In the genomic region with DNA sequence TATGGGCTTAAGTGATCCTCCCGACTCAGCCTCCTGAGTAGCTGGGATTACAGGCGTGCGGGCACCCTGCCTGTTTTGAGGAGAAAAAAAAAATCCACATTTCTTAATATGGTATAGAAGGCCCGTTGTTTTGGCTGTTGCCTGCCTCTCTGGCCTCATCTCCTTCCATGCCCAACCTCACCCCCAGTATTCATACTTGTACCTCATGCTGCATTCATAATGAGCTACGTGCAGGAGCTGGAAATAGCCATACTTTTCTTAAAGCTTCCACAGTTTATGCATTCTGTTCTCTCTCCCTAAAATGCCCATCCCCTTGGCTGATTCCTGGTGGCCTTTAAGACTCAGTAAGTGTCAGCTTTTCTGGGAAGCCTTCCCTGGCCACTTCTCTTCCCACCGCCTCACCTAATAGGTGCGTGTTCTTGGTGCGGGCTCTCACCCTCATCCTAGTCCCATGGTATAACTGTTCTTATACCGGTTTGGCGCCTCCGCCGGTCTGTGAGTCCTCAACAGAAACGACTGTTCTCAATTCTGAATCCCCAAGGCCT, we compare ENCODE assay signal across 10 cellular contexts. TPM values are rescaled to one million over a fixed set of nuclear protein-coding genes. Genes with fewer than 3 reads are reported as not detected.
DNase-seq lines count a peak whose midpoint lies in the region; ATAC-seq, FAIRE-seq and TF ChIP-seq lines count a peak whose summit lies in the region.
"Had no signal": no experiment of that assay in that cellular context is flagged by ENCODE, and none has a peak within 500 bp of the region (broad histone marks: within the 10 kb centered on the region; RNA-seq: fewer than 3 reads in every experiment).

No MANE protein-coding gene starts in this region.

- POLR2A ChIA-PET in CD8-positive, alpha-beta T cell (lab: Charles Lee) = interaction anchor here (0.7 to 2.3 kb wide), 7 partner anchors 23 to 43 kb away, joined by 3 to 8 read pairs (median 5); a partner anchor contains a TSS
- POLR2A ChIA-PET in H1 (lab: Charles Lee; ENCODE audit: partially characterized antibody) = interaction anchor here (0.7 to 14.9 kb wide), 16 partner anchors 11 to 153 kb away, joined by 3 to 158 read pairs (median 4); a partner anchor contains a TSS

- no peak; a peak in 1 of 3 replicates for TF ChIP-seq POLR2A in H1 (IDR thresholded peaks at IDR 0.05; ENCODE audit: control extremely low read depth in 1 of 2, low read depth in 2 of 2, low read length in 2 of 2)

- no peak overlapping the region for H3K56ac ChIP-seq in H1 (replicated peaks; ENCODE audit: insufficient read length, low read depth, low read length)

- no peak for TF ChIP-seq EP300 in H1 (IDR thresholded peaks at IDR 0.05; ENCODE audit: borderline replicate concordance in 1 of 2, low read depth in 2 of 2, low read length in 2 of 2)

- H3K18ac ChIP-seq in H1 (ENCODE audit: extremely low read depth, low read length) = no peak overlapping the region

- H2AK5ac ChIP-seq in H1 (ENCODE audit: low read depth, low read length) = no peak overlapping the region

- peak overlapping the region; percentile 63 for H3K4me2 ChIP-seq in Loucy (ENCODE audit: low read depth, low read length, poor library complexity, severe bottlenecking)
- H3K4me2 ChIP-seq in H1 (ENCODE audit: insufficient read depth in 1 of 2, low read depth in 2 of 2, low read length in 2 of 2) = peak overlapping the region; percentile 84 to 90; a peak in 2 of 4 replicates

- H3K36me3 Mint-ChIP-seq in CD8-positive, alpha-beta T cell = no peaks in the 10 kb centered on the region

- no peak overlapping the region for H3K27ac ChIP-seq in CD8-positive, alpha-beta T cell (ENCODE audit: low read depth, low read length)
- H3K27ac ChIP-seq in H1 (ENCODE audit: low read depth, low read length) = no peak overlapping the region
- H3K27ac ChIP-seq in WERI-Rb-1 = no peak overlapping the region

- ATAC-seq in CD8-positive, alpha-beta T cell = no peak
- ATAC-seq in esophagus mucosa = no peak

- H3K9me2 ChIP-seq in Loucy (replicated peaks; ENCODE audit: low read depth, low read length) = no peaks in the 10 kb centered on the region

- TF ChIP-seq CTCF in CD8-positive, alpha-beta T cell (IDR thresholded peaks at IDR 0.05) = no peak
- TF ChIP-seq CTCF in Loucy (conservative IDR thresholded peaks at IDR 0.05; ENCODE audit: low read length) = no peak
- TF ChIP-seq CTCF in H1 (IDR thresholded peaks at IDR 0.05; ENCODE audit: control extremely low read depth in 1 of 3, insufficient read depth in 1 of 3, low read depth in 1 of 3, low read length in 3 of 3) = peak in 1 of 3 experiments; percentile 13; a peak in 1 of 4 replicates
- TF ChIP-seq CTCF in WERI-Rb-1 (IDR thresholded peaks at IDR 0.05; ENCODE audit: low read depth, low read length) = no peak

- H2BK20ac ChIP-seq in H1 (ENCODE audit: low read length) = no peak overlapping the region

- no peaks in the 10 kb centered on the region for H3K27me3 Mint-ChIP-seq in CD8-positive, alpha-beta T cell (ENCODE audit: low read depth)

- H3K4ac ChIP-seq in H1 (replicated peaks; ENCODE audit: insufficient read length, low read depth, low read length) = no peak overlapping the region

- H3K9ac ChIP-seq in Loucy (ENCODE audit: low read depth, low read length, poor library complexity, severe bottlenecking) (no peak overlapping the region), H1 (replicated peaks in 1 of 4; ENCODE audit: extremely low read depth in 1 of 4, low read depth in 3 of 4, low read length in 3 of 4) (no peak overlapping the region)

- no peaks in the 10 kb centered on the region for H3K36me3 ChIP-seq in CD8-positive, alpha-beta T cell (ENCODE audit: insufficient read depth, low read length)
- H3K36me3 ChIP-seq in Loucy (ENCODE audit: insufficient read depth, low read length) = peaks cover 6% of the 10 kb centered on the region; the same call in 1 of the 2 replicates
- H3K36me3 ChIP-seq in H1 (ENCODE audit: control insufficient read depth in 2 of 4, insufficient read depth in 4 of 4, low read length in 3 of 4) = peaks cover under 1 to 5% (median 4%) of the 10 kb centered on the region in 4 experiments; a peak in 4 of 8 replicates
- peaks cover 12% of the 10 kb centered on the region for H3K36me3 ChIP-seq in WERI-Rb-1

- H3F3A ChIP-seq in Loucy (ENCODE audit: low read depth) = no peaks in the 10 kb centered on the region

- 0 out of 2 replicates have a peak overlapping the region, but pooled peaks have one; percentile 11 for H2BK15ac ChIP-seq in H1 (ENCODE audit: low read length)

- H2BK12ac ChIP-seq in H1 (ENCODE audit: low read depth, low read length) = no peak overlapping the region

- H3K4me1 Mint-ChIP-seq in CD8-positive, alpha-beta T cell (ENCODE audit: low read depth) = peaks cover 19% of the 10 kb centered on the region

- 72% methylated on average over 13 of the region's 13 CpGs; no CpG with 5 or more reads in 1 of the 2 experiments for WGBS in H1 (ENCODE audit: extremely low coverage in 1 of 2, insufficient coverage in 1 of 2, insufficient read length in 1 of 2, insufficient replicate concordance in 2 of 2, low coverage in 1 of 2, low lambda C conversion rate in 2 of 2, missing lambda C conversion rate in 1 of 2), 2 experiments

- CTCF ChIA-PET in CD8-positive, alpha-beta T cell (lab: Charles Lee) = interaction anchor here (0.6 to 14.5 kb wide), 8 partner anchors 9 to 78 kb away, joined by 3 to 193 read pairs (median 4); a partner anchor contains a TSS
- CTCF ChIA-PET in H1 (lab: Charles Lee; ENCODE audit: partially characterized antibody) = interaction anchor here (0.7 to 14.1 kb wide), 18 partner anchors 9 to 449 kb away, joined by 3 to 347 read pairs (median 4); a partner anchor contains a TSS

- H3K79me2 ChIP-seq in Loucy (ENCODE audit: insufficient read depth, low read length) (no peaks in the 10 kb centered on the region), H1 (ENCODE audit: control insufficient read depth in 1 of 2, insufficient read depth in 2 of 2, low read length in 2 of 2) (peaks cover 0 to 21% of the 10 kb centered on the region in 2 experiments; a peak in 2 of 4 replicates)

- H3K4me3 ChIP-seq in CD8-positive, alpha-beta T cell (ENCODE audit: low read depth, low read length) = no peak overlapping the region
- H3K4me3 ChIP-seq in Loucy (ENCODE audit: low read length, poor library complexity, severe bottlenecking) (no peak overlapping the region), H1 (ENCODE audit: extremely low read depth in 1 of 4, insufficient read depth in 2 of 4, low read depth in 3 of 4, low read length in 4 of 4) (peak overlapping the region in 1 of 4 experiments; percentile 99; a peak in 3 of 8 replicates), WERI-Rb-1 (ENCODE audit: low read depth, low read length) (no peak overlapping the region)

- no peak overlapping the region for H4K5ac ChIP-seq in H1 (ENCODE audit: insufficient read length, low read depth, low read length)

- no peak; a peak in 1 of 4 replicates for TF ChIP-seq RAD21 in H1 (IDR thresholded peaks at IDR 0.05 in 1 of 2, conservative IDR thresholded peaks at IDR 0.05 in 1 of 2; ENCODE audit: low read depth in 2 of 2, low read length in 2 of 2)

- no peak for DNase-seq in CD8-positive, alpha-beta T cell
- DNase-seq in H1 (ENCODE audit: low read depth in 1 of 2, low spot score in 2 of 2) = no peak
- peak; percentile 68 for DNase-seq in posterior vena cava (ENCODE audit: low spot score)
- no peak for DNase-seq in WERI-Rb-1
- DNase-seq in NCI-H526 treated with DMSO at 0.1 percent for 48 hours (lab: John Stamatoyannopoulos, UW) = no peak
- DNase-seq in DMS 273 treated with DMSO at 0.1 percent for 48 hours (lab: John Stamatoyannopoulos, UW) = no peak

- peak overlapping the region; percentile 84 for H3K4me3 Mint-ChIP-seq in CD8-positive, alpha-beta T cell

- peaks cover 2% of the 10 kb centered on the region; the same call in 1 of the 2 replicates for H3K79me1 ChIP-seq in H1 (ENCODE audit: low read depth, low read length)

- H4K91ac ChIP-seq in H1 (replicated peaks; ENCODE audit: insufficient read length, low read length) = no peak overlapping the region

- no peak overlapping the region for H3K27ac Mint-ChIP-seq in CD8-positive, alpha-beta T cell

- no peak overlapping the region for H4K8ac ChIP-seq in H1 (ENCODE audit: extremely low read depth, insufficient read depth, low read length)

- no peak overlapping the region for H2BK120ac ChIP-seq in H1 (replicated peaks; ENCODE audit: low read depth, low read length)

- H3K9me3 Mint-ChIP-seq in CD8-positive, alpha-beta T cell = no peaks in the 10 kb centered on the region

- H2AFZ ChIP-seq in Loucy (ENCODE audit: low read length) (no peak overlapping the region), H1 (ENCODE audit: low read length) (no peak overlapping the region)

- H3K27me3 ChIP-seq in CD8-positive, alpha-beta T cell (ENCODE audit: insufficient read depth, low read length) = no peaks in the 10 kb centered on the region
- H3K27me3 ChIP-seq in Loucy (ENCODE audit: insufficient read depth, low read length, poor library complexity, severe bottlenecking) = no peaks in the 10 kb centered on the region
- H3K27me3 ChIP-seq in H1 (replicated peaks in 1 of 4; ENCODE audit: control insufficient read depth in 3 of 4, extremely low read depth in 1 of 4, insufficient read depth in 3 of 4, low read length in 3 of 4) = no peaks in the 10 kb centered on the region
- H3K27me3 ChIP-seq in WERI-Rb-1 (ENCODE audit: insufficient read depth, low read depth, severe bottlenecking) = no peaks in the 10 kb centered on the region
- H3K27me3 ChIP-seq: right lobe of liver had no signal

- peaks cover 9% of the 10 kb centered on the region for H3K4me1 ChIP-seq in CD8-positive, alpha-beta T cell (ENCODE audit: insufficient read depth, low read length)
- H3K4me1 ChIP-seq in Loucy (ENCODE audit: insufficient read depth, low read length, poor library complexity, severe bottlenecking) (peaks cover 8% of the 10 kb centered on the region), H1 (replicated peaks in 1 of 4; ENCODE audit: control insufficient read depth in 3 of 4, insufficient read depth in 4 of 4, low read length in 3 of 4) (peaks cover 6 to 15% (median 8%) of the 10 kb centered on the region in 4 experiments; a peak in 6 of 7 replicates)

- no peak overlapping the region for H2BK5ac ChIP-seq in H1 (ENCODE audit: low read depth, low read length)

- H4K20me1 ChIP-seq in Loucy (ENCODE audit: insufficient read depth, low read length, poor library complexity, severe bottlenecking) (no peaks in the 10 kb centered on the region), H1 (replicated peaks in 1 of 2; ENCODE audit: control insufficient read depth in 1 of 2, insufficient read depth in 2 of 2, low read length in 2 of 2) (peaks cover 5 to 6% of the 10 kb centered on the region in 2 experiments)

- H3K9me3 ChIP-seq in CD8-positive, alpha-beta T cell (ENCODE audit: low read length) = no peaks in the 10 kb centered on the region
- H3K9me3 ChIP-seq in Loucy (ENCODE audit: insufficient read depth, low read depth, low read length) = no peaks in the 10 kb centered on the region
- H3K9me3 ChIP-seq in H1 (ENCODE audit: insufficient read depth in 2 of 2, low read depth in 1 of 2, low read length in 1 of 2) = no peaks in the 10 kb centered on the region
- no peaks in the 10 kb centered on the region for H3K9me3 ChIP-seq in WERI-Rb-1 (ENCODE audit: severe bottlenecking)
- H3K9me3 ChIP-seq: right lobe of liver had no signal

- no peak overlapping the region for H3K14ac ChIP-seq in H1 (ENCODE audit: insufficient read length)

- no peak overlapping the region for H3K23ac ChIP-seq in H1 (ENCODE audit: insufficient read length)

- intact Hi-C loops in CD8-positive, alpha-beta T cell (cut with DNase I, micrococcal nuclease) = no loop called here
- intact Hi-C loops in posterior vena cava (cut with DNase I) = loop anchor here in 1 of 2 donors (2.0 kb wide), 1 partner anchor 31 kb away; no protein-coding TSS in a partner anchor

- peaks cover 12% of the 10 kb centered on the region for H3K23me2 ChIP-seq in H1 (ENCODE audit: low read depth, low read length)

- FAIRE-seq in H1 (lab: Jason Lieb, UNC) = no peak

RNA-seq across cellular contexts. Expression of a gene that starts 2.1 kb away (rescaled TPM):
- 10 to 100 TPM; 41.5 to 44.7 TPM for total RNA-seq in CD8-positive, alpha-beta T cell
- 181 and 197 TPM in 2 replicates for total RNA-seq in H1 (2021; fragmentation: NEBNext Ultra II Directional; extraction: Animal tissue kit (Norgen Biotek cat#: 25700))
- 62.5 and 71.2 TPM in 2 replicates for polyA plus RNA-seq in H1 (2011; rRNA removed)
- 159 TPM for polyA plus RNA-seq in H1 (2011; cell fraction: cytosol; rRNA removed)
- 217 TPM for polyA plus RNA-seq in H1 (2011; cell fraction: nucleus; rRNA removed)
- 249 to 272 TPM (median 266 TPM) in 4 replicates for polyA plus RNA-seq in H1 (2012, experiment 1 of 2)
- polyA plus RNA-seq in H1 (2012, experiment 2 of 2) = 161 TPM
- 162 TPM for polyA plus RNA-seq in H1 (2013, experiment 1 of 2)
- polyA plus RNA-seq in H1 (2013, experiment 2 of 2) = 155 TPM
- 20.1 and 22.0 TPM in 2 replicates for polyA minus RNA-seq in H1 (2011; rRNA and poly(A)+ RNA removed)
- polyA minus RNA-seq in H1 (2011; cell fraction: cytosol; rRNA and poly(A)+ RNA removed) = 69.5 TPM
- 52.3 TPM for polyA minus RNA-seq in H1 (2011; cell fraction: nucleus; rRNA and poly(A)+ RNA removed)
- 1,000 to 10,000 TPM; 2,096 to 3,529 TPM for total RNA-seq in posterior vena cava
- 31.2 TPM for total RNA-seq in esophagus mucosa

RNA-seq across cellular contexts. Expression of a gene that starts 18.1 kb away (rescaled TPM):
- not detected for total RNA-seq in CD8-positive, alpha-beta T cell
- 1.3 and 1.4 TPM in 2 replicates for total RNA-seq in H1 (2021; fragmentation: NEBNext Ultra II Directional; extraction: Animal tissue kit (Norgen Biotek cat#: 25700))
- 1.8 and 2.4 TPM in 2 replicates for polyA plus RNA-seq in H1 (2011; rRNA removed)
- 1.00 TPM for polyA plus RNA-seq in H1 (2011; cell fraction: cytosol; rRNA removed)
- 2.7 TPM for polyA plus RNA-seq in H1 (2011; cell fraction: nucleus; rRNA removed)
- 0.49 to 1.4 TPM (median 0.95 TPM) in 4 replicates for polyA plus RNA-seq in H1 (2012, experiment 1 of 2)
- 0.83 TPM for polyA plus RNA-seq in H1 (2012, experiment 2 of 2)
- 1.5 TPM for polyA plus RNA-seq in H1 (2013, experiment 1 of 2)
- 1.0 TPM for polyA plus RNA-seq in H1 (2013, experiment 2 of 2)
- 0.73 and 1.2 TPM in 2 replicates for polyA minus RNA-seq in H1 (2011; rRNA and poly(A)+ RNA removed)
- polyA minus RNA-seq in H1 (2011; cell fraction: cytosol; rRNA and poly(A)+ RNA removed) = not detected
- polyA minus RNA-seq in H1 (2011; cell fraction: nucleus; rRNA and poly(A)+ RNA removed) = not detected
- total RNA-seq in posterior vena cava = 1 to 10 TPM in 1 of 2 donors, not detected in 1; 1.2 TPM
- total RNA-seq in esophagus mucosa = 1.6 TPM
- total RNA-seq: fibroblast of villous mesenchyme had no signal

RNA-seq across cellular contexts. Expression of a gene that starts 26.8 kb away (rescaled TPM):
- under 1 TPM; 0.25 to 0.35 TPM for total RNA-seq in CD8-positive, alpha-beta T cell
- 17.5 and 18.6 TPM in 2 replicates for total RNA-seq in H1 (2021; fragmentation: NEBNext Ultra II Directional; extraction: Animal tissue kit (Norgen Biotek cat#: 25700))
- 15.9 and 18.7 TPM in 2 replicates for polyA plus RNA-seq in H1 (2011; rRNA removed)
- polyA plus RNA-seq in H1 (2011; cell fraction: cytosol; rRNA removed) = 18.5 TPM
- polyA plus RNA-seq in H1 (2011; cell fraction: nucleus; rRNA removed) = 26.3 TPM
- 11.9 to 15.0 TPM (median 13.1 TPM) in 4 replicates for polyA plus RNA-seq in H1 (2012, experiment 1 of 2)
- polyA plus RNA-seq in H1 (2012, experiment 2 of 2) = 19.9 TPM
- polyA plus RNA-seq in H1 (2013, experiment 1 of 2) = 13.2 TPM
- polyA plus RNA-seq in H1 (2013, experiment 2 of 2) = 13.3 TPM
- polyA minus RNA-seq in H1 (2011; rRNA and poly(A)+ RNA removed) = 16.5 and 20.0 TPM in 2 replicates
- polyA minus RNA-seq in H1 (2011; cell fraction: cytosol; rRNA and poly(A)+ RNA removed) = 17.8 TPM
- 27.4 TPM for polyA minus RNA-seq in H1 (2011; cell fraction: nucleus; rRNA and poly(A)+ RNA removed)
- under 1 TPM; 0.29 to 0.46 TPM for total RNA-seq in posterior vena cava
- 2.4 TPM for total RNA-seq in esophagus mucosa

RNA-seq across cellular contexts. Expression of a gene that starts 33.7 kb away (rescaled TPM):
- 1 to 10 TPM; 7.4 to 9.1 TPM for total RNA-seq in CD8-positive, alpha-beta T cell
- 9.0 and 10.5 TPM in 2 replicates for total RNA-seq in H1 (2021; fragmentation: NEBNext Ultra II Directional; extraction: Animal tissue kit (Norgen Biotek cat#: 25700))
- polyA plus RNA-seq in H1 (2011; rRNA removed) = 8.2 and 8.6 TPM in 2 replicates
- polyA plus RNA-seq in H1 (2011; cell fraction: cytosol; rRNA removed) = 10.2 TPM
- 9.0 TPM for polyA plus RNA-seq in H1 (2011; cell fraction: nucleus; rRNA removed)
- polyA plus RNA-seq in H1 (2012, experiment 1 of 2) = 5.6 to 10.9 TPM (median 9.7 TPM) in 4 replicates
- 7.0 TPM for polyA plus RNA-seq in H1 (2012, experiment 2 of 2)
- polyA plus RNA-seq in H1 (2013, experiment 1 of 2) = 9.5 TPM
- 10.1 TPM for polyA plus RNA-seq in H1 (2013, experiment 2 of 2)
- 2.7 and 3.1 TPM in 2 replicates for polyA minus RNA-seq in H1 (2011; rRNA and poly(A)+ RNA removed)
- polyA minus RNA-seq in H1 (2011; cell fraction: cytosol; rRNA and poly(A)+ RNA removed) = 5.0 TPM
- 4.1 TPM for polyA minus RNA-seq in H1 (2011; cell fraction: nucleus; rRNA and poly(A)+ RNA removed)
- total RNA-seq in posterior vena cava (10 to 100 TPM; 54.6 to 60.3 TPM), esophagus mucosa (7.9 TPM)

RNA-seq across cellular contexts. Expression of a gene that starts 34.0 kb away (rescaled TPM):
- total RNA-seq in CD8-positive, alpha-beta T cell = over 10,000 TPM; 22,073 to 26,359 TPM
- total RNA-seq in H1 (2021; fragmentation: NEBNext Ultra II Directional; extraction: Animal tissue kit (Norgen Biotek cat#: 25700)) = 14,987 and 16,528 TPM in 2 replicates
- polyA plus RNA-seq in H1 (2011; rRNA removed) = 105 and 169 TPM in 2 replicates
- 147 TPM for polyA plus RNA-seq in H1 (2011; cell fraction: cytosol; rRNA removed)
- polyA plus RNA-seq in H1 (2011; cell fraction: nucleus; rRNA removed) = 8,272 TPM
- polyA plus RNA-seq in H1 (2012, experiment 1 of 2) = 41.1 to 222 TPM (median 149 TPM) in 4 replicates
- polyA plus RNA-seq in H1 (2012, experiment 2 of 2) = 95.4 TPM
- polyA plus RNA-seq in H1 (2013, experiment 1 of 2) = not detected
- not detected for polyA plus RNA-seq in H1 (2013, experiment 2 of 2)
- polyA minus RNA-seq in H1 (2011; rRNA and poly(A)+ RNA removed) = 22,686 and 26,507 TPM in 2 replicates
- polyA minus RNA-seq in H1 (2011; cell fraction: cytosol; rRNA and poly(A)+ RNA removed) = 25,731 TPM
- polyA minus RNA-seq in H1 (2011; cell fraction: nucleus; rRNA and poly(A)+ RNA removed) = 138,882 TPM
- total RNA-seq in posterior vena cava = over 10,000 TPM; 18,238 to 21,166 TPM
- total RNA-seq in esophagus mucosa = 5,550 TPM

Comparison
In these comparisons a context has a peak if more than half of its experiments do, and no peak if none do; other contexts are left out.
1. RNA of a gene that starts 2.1 kb away (total RNA-seq): 2,096 to 3,529 TPM in posterior vena cava; 181 to 197 TPM in H1, 41.5 to 44.7 TPM in CD8-positive, alpha-beta T cell and 31.2 TPM in esophagus mucosa (single experiment); every median in the first group is over 10 times any median in the second.